Comparison of ENCODE assay signal across 18 cellular contexts in genomic region chr16:85678016-85678415, GRCh38. TPM values are rescaled to one million over a fixed set of nuclear protein-coding genes. Genes with fewer than 3 reads are reported as not detected.
DNase-seq lines count a peak whose midpoint lies in the region; ATAC-seq, FAIRE-seq and TF ChIP-seq lines count a peak whose summit lies in the region.
"Had no signal": no experiment of that assay in that cellular context is flagged by ENCODE, and none has a peak within 500 bp of the region (broad histone marks: within the 10 kb centered on the region; RNA-seq: fewer than 3 reads in every experiment).

No MANE protein-coding gene starts in this region.

- no peak overlapping the region for H2AFZ ChIP-seq in PC-3 (ENCODE audit: low read length)
- H2AFZ ChIP-seq: PC-9 had no signal

- H3K36me3 ChIP-seq in PC-3 (ENCODE audit: low read depth, low read length) = peaks cover 31% of the 10 kb centered on the region
- peaks cover 0 to 17% of the 10 kb centered on the region in 2 donors for H3K36me3 ChIP-seq in kidney (ENCODE audit: control insufficient read depth in 1 of 2, insufficient read depth in 2 of 2, low read length in 2 of 2)

- H3K9ac ChIP-seq in PC-3 (ENCODE audit: low read length) (no peak overlapping the region), kidney (ENCODE audit: low read length in 2 of 2) (no peak overlapping the region)
- H3K9ac ChIP-seq: SK-N-SH had no signal

- H3K79me2 ChIP-seq in PC-3 (ENCODE audit: low read length) = no peaks in the 10 kb centered on the region

- H3K27ac ChIP-seq in PC-3 (ENCODE audit: low read length) (no peak overlapping the region), kidney (ENCODE audit: low read depth in 2 of 2, low read length in 2 of 2) (no peak overlapping the region)
- H3K27ac ChIP-seq: A549, PC-9 had no signal

- no peak overlapping the region for H3K4me2 ChIP-seq in PC-3 (ENCODE audit: low read length)
- H3K4me2 ChIP-seq: A549, PC-9, SK-N-SH had no signal

- no peaks in the 10 kb centered on the region for H3K9me3 ChIP-seq in PC-3 (ENCODE audit: low read length)
- no peaks in the 10 kb centered on the region for H3K9me3 ChIP-seq in kidney (ENCODE audit: control insufficient read depth in 1 of 2, low read length in 2 of 2)
- H3K9me3 ChIP-seq: A549, HAP-1, SK-N-SH had no signal

- intact Hi-C loops in Right ventricle myocardium superior (cut with DNase I) (no loop called here), Right ventricle myocardium inferior (cut with DNase I) (no loop called here), PC-3 (cut with micrococcal nuclease) (loop anchor here (5.0 kb wide), 1 partner anchor 84 kb away; no protein-coding TSS in a partner anchor), kidney (cut with DNase I) (no loop called here)

- ATAC-seq in Right ventricle myocardium superior (ENCODE audit: poor library complexity) = no peak
- ATAC-seq in Right ventricle myocardium inferior = no peak
- ATAC-seq in PC-3 = no peak
- no peak for ATAC-seq in GM21717 (IDR thresholded peaks at IDR 0.05; ENCODE audit: unreplicated experiment)
- ATAC-seq: A549 had no signal

- BruUV-seq in PC-3 (replicated peaks; lab: Mats Ljungman, UMichigan) = TSS peak; percentile 1

- H3K4me3 ChIP-seq in PC-3 (ENCODE audit: low read length) (no peak overlapping the region), kidney (ENCODE audit: low read length in 2 of 2) (no peak overlapping the region)
- H3K4me3 ChIP-seq: A549, HAP-1, PC-9 had no signal

- no peaks in the 10 kb centered on the region for H4K20me1 ChIP-seq in PC-3 (ENCODE audit: low read length)

- TF ChIP-seq CTCF in PC-3 (conservative IDR thresholded peaks at IDR 0.05; ENCODE audit: low read depth, low read length) = no peak
- TF ChIP-seq CTCF in kidney (IDR thresholded peaks at IDR 0.05; ENCODE audit: borderline replicate concordance, extremely low read depth, insufficient read depth) = no peak

- DNase-seq in Right ventricle myocardium superior (peak; percentile 1), Right ventricle myocardium inferior (ENCODE audit: missing footprints) (no peak), PC-3 (no peak), kidney (peak; percentile 29), activated gamma-delta T cell (lab: John Stamatoyannopoulos, UW) (no peak)
- DNase-seq in activated naive CD4-positive, alpha-beta T cell treated with anti-CD3 and anti-CD28 coated beads, Interleukin-2, amount 50 U/mL, for 16 hours = no peak
- DNase-seq: DMS79, NCI-H1694 treated with DMSO at 0.1 percent for 48 hours, NCI-H2081 treated with DMSO at 0.1 percent for 48 hours, NCI-H2171 treated with DMSO at 0.1 percent for 48 hours, NCI-H524 treated with DMSO at 0.1 percent for 48 hours, PC-9, RPMI8226, SIG-M5, SK-N-SH had no signal

- POLR2A ChIA-PET in PC-3 (lab: Charles Lee; ENCODE audit: unreplicated experiment) = no interaction called here

- H3K9me2 ChIP-seq in PC-3 (replicated peaks; ENCODE audit: low read length) = no peaks in the 10 kb centered on the region
- H3K9me2 ChIP-seq: SK-N-SH had no signal

- FAIRE-seq in kidney (lab: Jason Lieb, UNC) = no peak
- FAIRE-seq: A549 had no signal

- H3K27me3 ChIP-seq in PC-3 (ENCODE audit: low read length) = no peaks in the 10 kb centered on the region

- H3K4me1 ChIP-seq in PC-3 (ENCODE audit: insufficient read depth, low read length) (no peaks in the 10 kb centered on the region), kidney (ENCODE audit: control insufficient read depth in 1 of 2, insufficient read depth in 1 of 2, low read depth in 1 of 2, low read length in 2 of 2) (peaks cover 7 to 9% of the 10 kb centered on the region in 2 donors)
- H3K4me1 ChIP-seq: A549, HAP-1 had no signal

- CTCF ChIA-PET in PC-3 (lab: Charles Lee) = no interaction called here

- H3F3A ChIP-seq in PC-3 (ENCODE audit: low read length, unreplicated experiment) = no peaks in the 10 kb centered on the region

RNA-seq across cellular contexts. Expression of gene GINS2, which starts 10.7 kb away (rescaled TPM):
- total RNA-seq in Right ventricle myocardium superior = 0.81 TPM
- 1.4 TPM for total RNA-seq in Right ventricle myocardium inferior
- total RNA-seq in PC-3 (2014; rRNA removed) = 24.8 and 28.7 TPM in 2 replicates
- 0.88 TPM for total RNA-seq in kidney
- 0.97 TPM for polyA plus RNA-seq in kidney (ENCODE audit: insufficient read depth, low read depth, low replicate concordance)

Comparison
In these comparisons a context has a peak if more than half of its experiments do, and no peak if none do; other contexts are left out.
1. DNase-seq: peak in Right ventricle myocardium superior (single experiment) and kidney (single experiment); none in Right ventricle myocardium inferior (single experiment), PC-3 (single experiment), activated naive CD4-positive, alpha-beta T cell treated with anti-CD3 and anti-CD28 coated beads, Interleukin-2, amount 50 U/mL, for 16 hours (single experiment) and activated gamma-delta T cell (single experiment).
2. RNA of gene GINS2, which starts 10.7 kb away (total RNA-seq): 24.8 to 28.7 TPM in PC-3; 1.4 TPM in Right ventricle myocardium inferior (single experiment), 0.88 TPM in kidney (single experiment) and 0.81 TPM in Right ventricle myocardium superior (single experiment); every median in the first group is over 10 times any median in the second.